Comparison of ENCODE assay signal across 17 cellular contexts in genomic region chr10:82505009-82505408, GRCh38.
DNase-seq lines count a peak whose midpoint lies in the region; ATAC-seq, FAIRE-seq and TF ChIP-seq lines count a peak whose summit lies in the region.
"Had no signal": no experiment of that assay in that cellular context is flagged by ENCODE, and none has a peak within 500 bp of the region (broad histone marks: within the 10 kb centered on the region; RNA-seq: fewer than 3 reads in every experiment).

No MANE protein-coding gene starts in this region.

- RAD21 ChIA-PET in GM12878 (lab: Charles Lee; ENCODE audit: unreplicated experiment), result no interaction called here

- TF ChIP-seq CTCF in OCI-LY1 (IDR thresholded peaks at IDR 0.05; ENCODE audit: low read length), result no peak
- no peak for TF ChIP-seq CTCF in GM12878 (IDR thresholded peaks at IDR 0.05 in 2 of 3, conservative IDR thresholded peaks at IDR 0.05 in 1 of 3; ENCODE audit: control insufficient read depth in 2 of 3, extremely low read depth in 1 of 3, insufficient read depth in 1 of 3, low read depth in 3 of 3, low read length in 3 of 3)
- no peak for TF ChIP-seq CTCF in uterus (IDR thresholded peaks at IDR 0.05)

- peaks cover 34% of the 10 kb centered on the region for H3K4me1 ChIP-seq in BLaER1
- peaks cover 82% of the 10 kb centered on the region for H3K4me1 ChIP-seq in OCI-LY1 (ENCODE audit: insufficient read depth, low read length, severe bottlenecking)
- no peaks in the 10 kb centered on the region for H3K4me1 ChIP-seq in GM12878 (ENCODE audit: control insufficient read depth, insufficient read depth, low read length)
- no peaks in the 10 kb centered on the region for H3K4me1 ChIP-seq in uterus

- POLR2A ChIA-PET in GM12878 (lab: Charles Lee), result no interaction called here

- no peak for TF ChIP-seq POLR2A in GM12878 (IDR thresholded peaks at IDR 0.05; ENCODE audit: low read depth, low read length)
- no peak for TF ChIP-seq POLR2A in uterus (IDR thresholded peaks at IDR 0.05)

- H3K4me3 Mint-ChIP-seq in activated naive CD8-positive, alpha-beta T cell treated with anti-CD3 and anti-CD28 coated beads, Interleukin-2, amount 50 U/mL, for 24 hours, result no peak overlapping the region
- H3K4me3 Mint-ChIP-seq: CD4-positive, alpha-beta T cell; H9 had no signal

- no peaks in the 10 kb centered on the region for H3K9me2 ChIP-seq in OCI-LY1 (ENCODE audit: low read depth, low read length)

- peak overlapping the region; percentile 50 for H3K27ac ChIP-seq in BLaER1
- H3K27ac ChIP-seq in OCI-LY1 (ENCODE audit: low read depth, low read length, poor library complexity, severe bottlenecking), result peak overlapping the region; percentile 87
- no peak overlapping the region for H3K27ac ChIP-seq in GM12878 (ENCODE audit: control insufficient read depth, insufficient read depth)
- no peak overlapping the region for H3K27ac ChIP-seq in uterus
- H3K27ac ChIP-seq: HL-60 had no signal

- peak; percentile 39 for ATAC-seq in HG02610 (IDR thresholded peaks at IDR 0.05; ENCODE audit: unreplicated experiment)
- ATAC-seq in GM12878, result peak; percentile 38
- no peak for ATAC-seq in activated naive CD8-positive, alpha-beta T cell treated with anti-CD3 and anti-CD28 coated beads, Interleukin-2, amount 50 U/mL, for 24 hours

- SMC1A ChIA-PET in GM12878 (lab: Charles Lee; ENCODE audit: uncharacterized antibody, unreplicated experiment), result no interaction called here

- H3K27me3 ChIP-seq in BLaER1, result no peaks in the 10 kb centered on the region
- H3K27me3 ChIP-seq in OCI-LY1 (ENCODE audit: insufficient read depth, low read length), result no peaks in the 10 kb centered on the region
- H3K27me3 ChIP-seq in GM12878 (replicated peaks in 1 of 2; ENCODE audit: control insufficient read depth in 2 of 2, insufficient read depth in 2 of 2, low read length in 1 of 2), result no peaks in the 10 kb centered on the region
- H3K27me3 ChIP-seq in uterus, result no peaks in the 10 kb centered on the region

- 17% methylated on average over 3 of the region's 3 CpGs for WGBS in GM12878 (ENCODE audit: insufficient coverage, insufficient replicate concordance, low lambda C conversion rate, missing lambda C conversion rate)

- peaks cover 57% of the 10 kb centered on the region for H3K79me2 ChIP-seq in OCI-LY1 (ENCODE audit: insufficient read depth, low read length)
- no peaks in the 10 kb centered on the region for H3K79me2 ChIP-seq in GM12878 (ENCODE audit: control insufficient read depth, insufficient read depth, low read length)

- intact Hi-C loops in GM12878 (cut with micrococcal nuclease; ENCODE audit: unreplicated experiment), result no loop called here
- intact Hi-C loops in uterus (cut with DNase I; ENCODE audit: low total_unique reads), result no loop called here
- intact Hi-C loops in posterior vena cava (cut with DNase I), result no loop called here

- no peaks in the 10 kb centered on the region for H4K20me1 ChIP-seq in BLaER1
- H4K20me1 ChIP-seq in OCI-LY1 (ENCODE audit: insufficient read depth, low read length), result no peaks in the 10 kb centered on the region
- H4K20me1 ChIP-seq in GM12878 (ENCODE audit: control insufficient read depth, insufficient read depth), result no peaks in the 10 kb centered on the region

- no peak for DNase-seq in GM12878 (ENCODE audit: low read depth, low spot score)
- no peak for DNase-seq in uterus
- no peak for DNase-seq in activated naive CD8-positive, alpha-beta T cell treated with anti-CD3 and anti-CD28 coated beads, Interleukin-2, amount 50 U/mL, for 24 hours
- no peak for DNase-seq in posterior vena cava (ENCODE audit: low spot score)
- DNase-seq: 8988T; AML-193; C1 segment of cervical spinal cord; Calu3; CD4-positive, alpha-beta T cell; DMS 273 treated with DMSO at 0.1 percent for 48 hours; GOT3; H9 had no signal

- H3K4me1 Mint-ChIP-seq in activated naive CD8-positive, alpha-beta T cell treated with anti-CD3 and anti-CD28 coated beads, Interleukin-2, amount 50 U/mL, for 24 hours, result no peaks in the 10 kb centered on the region
- H3K4me1 Mint-ChIP-seq: H9 had no signal

- H3K9me3 Mint-ChIP-seq in activated naive CD8-positive, alpha-beta T cell treated with anti-CD3 and anti-CD28 coated beads, Interleukin-2, amount 50 U/mL, for 24 hours, result peaks cover 7% of the 10 kb centered on the region
- H3K9me3 Mint-ChIP-seq: H9 had no signal

- no peaks in the 10 kb centered on the region for H3K9me3 ChIP-seq in BLaER1
- no peaks in the 10 kb centered on the region for H3K9me3 ChIP-seq in OCI-LY1 (ENCODE audit: low read length)
- no peaks in the 10 kb centered on the region for H3K9me3 ChIP-seq in GM12878 (replicated peaks; ENCODE audit: control insufficient read depth, insufficient read depth, low read length)
- H3K9me3 ChIP-seq in uterus, result no peaks in the 10 kb centered on the region

- FAIRE-seq in GM12878 (lab: Jason Lieb, UNC), result no peak
- FAIRE-seq: GM18507 had no signal

- no TSS peak for BruUV-seq in GM12878 (replicated peaks; lab: Mats Ljungman, UMichigan)

- H3K36me3 ChIP-seq in BLaER1 (no peaks in the 10 kb centered on the region), OCI-LY1 (ENCODE audit: insufficient read depth, low read length) (peaks cover 37% of the 10 kb centered on the region), GM12878 (ENCODE audit: control insufficient read depth in 2 of 2, insufficient read depth in 2 of 2, low read length in 1 of 2) (no peaks in the 10 kb centered on the region), uterus (no peaks in the 10 kb centered on the region)

- TF ChIP-seq EP300 in GM12878 (IDR thresholded peaks at IDR 0.05; ENCODE audit: borderline replicate concordance in 1 of 2, control insufficient read depth in 1 of 2, low read depth in 2 of 2, low read length in 2 of 2), result no peak

- in situ Hi-C loops in GM12878 (cut with MboI), result no loop called here

- CTCF ChIA-PET in GM12878 (lab: Yijun Ruan, JAX), result no interaction called here

- peaks cover 1% of the 10 kb centered on the region for H3K36me3 Mint-ChIP-seq in activated naive CD8-positive, alpha-beta T cell treated with anti-CD3 and anti-CD28 coated beads, Interleukin-2, amount 50 U/mL, for 24 hours (ENCODE audit: low read depth)

- no peak overlapping the region for H3K4me3 ChIP-seq in BLaER1
- H3K4me3 ChIP-seq in OCI-LY1 (ENCODE audit: low read depth, low read length, poor library complexity, severe bottlenecking), result peak overlapping the region; percentile 84
- no peak overlapping the region for H3K4me3 ChIP-seq in GM12878
- H3K4me3 ChIP-seq in uterus, result no peak overlapping the region

- H3K9ac ChIP-seq in BLaER1 (no peak overlapping the region), OCI-LY1 (ENCODE audit: low read length) (peak overlapping the region; percentile 96), GM12878 (ENCODE audit: control insufficient read depth, insufficient read depth, low read length) (no peak overlapping the region)

- H2AFZ ChIP-seq in OCI-LY1 (ENCODE audit: low read length) (no peak overlapping the region), GM12878 (ENCODE audit: control insufficient read depth, low read depth, low read length) (no peak overlapping the region)

- no peaks in the 10 kb centered on the region for H3F3A ChIP-seq in OCI-LY1 (ENCODE audit: insufficient read depth, low read length)

- peak overlapping the region; percentile 64 for H3K4me2 ChIP-seq in BLaER1
- H3K4me2 ChIP-seq in OCI-LY1 (ENCODE audit: low read length), result peak overlapping the region; percentile 95
- H3K4me2 ChIP-seq in GM12878 (ENCODE audit: control insufficient read depth, insufficient read depth), result no peak overlapping the region

- no peak overlapping the region for H3K27ac Mint-ChIP-seq in activated naive CD8-positive, alpha-beta T cell treated with anti-CD3 and anti-CD28 coated beads, Interleukin-2, amount 50 U/mL, for 24 hours
- H3K27ac Mint-ChIP-seq: CD4-positive, alpha-beta T cell; H9 had no signal

- no peaks in the 10 kb centered on the region for H3K27me3 Mint-ChIP-seq in activated naive CD8-positive, alpha-beta T cell treated with anti-CD3 and anti-CD28 coated beads, Interleukin-2, amount 50 U/mL, for 24 hours
- H3K27me3 Mint-ChIP-seq: CD4-positive, alpha-beta T cell had no signal

- TF ChIP-seq RAD21 in GM12878 (IDR thresholded peaks at IDR 0.05; ENCODE audit: insufficient read depth, low read depth, low read length), result no peak

TF ChIP-seq in GM12878, 131 proteins besides CTCF, POLR2A, EP300 and RAD21:
- TF ChIP-seq HDGF (IDR thresholded peaks at IDR 0.05) (no peak), MEF2A (IDR thresholded peaks at IDR 0.05; ENCODE audit: insufficient read depth, low read depth, low read length) (0 out of 2 replicates have a peak, but pooled peaks have one; percentile 28), MEF2B (IDR thresholded peaks at IDR 0.05; ENCODE audit: partially characterized antibody, poor library complexity, severe bottlenecking) (peak; percentile 16)

Comparison
In these comparisons a context has a peak if more than half of its experiments do, and no peak if none do; other contexts are left out.
1. H3K27ac ChIP-seq: peak in BLaER1 (single experiment) and OCI-LY1 (single experiment); none in GM12878 (single experiment) and uterus (0 of 2).